Comparison of ENCODE assay signal across 26 cellular contexts in genomic region chr3:11903047-11903446, GRCh38.
"Had no signal": no experiment of that assay in that cellular context is flagged by ENCODE, and none has a peak within 500 bp of the region (broad histone marks: within the 10 kb centered on the region; RNA-seq: fewer than 3 reads in every experiment).

No MANE protein-coding gene starts in this region.

- H3K4me3 Mint-ChIP-seq: effector memory CD8-positive, alpha-beta T cell; memory B cell; natural killer cell; neural crest cell; stimulated activated naive B cell treated with anti-CD40 and anti-IgM and Interleukin-4, amounts not matched to agents 10 μg/mL and 1 μg/mL and 100 μg/mL, for 72 hours; stimulated activated naive CD8-positive, alpha-beta T cell treated with anti-CD3 and anti-CD28 coated beads, Interleukin-15, Interleukin-2, amounts not matched to agents 100 ng/mL and 50 ng/mL, for 24 hours had no signal

- H3K27ac ChIP-seq: esophagus squamous epithelium, neutrophil, pancreas, right lobe of liver, thoracic aorta, tibial nerve, upper lobe of left lung had no signal

- H3K27ac Mint-ChIP-seq: effector memory CD8-positive, alpha-beta T cell; memory B cell; natural killer cell; stimulated activated naive B cell treated with anti-CD40 and anti-IgM and Interleukin-4, amounts not matched to agents 10 μg/mL and 1 μg/mL and 100 μg/mL, for 72 hours; stimulated activated naive CD8-positive, alpha-beta T cell treated with anti-CD3 and anti-CD28 coated beads, Interleukin-15, Interleukin-2, amounts not matched to agents 100 ng/mL and 50 ng/mL, for 24 hours had no signal

- H3K36me3 ChIP-seq: esophagus squamous epithelium, neutrophil, pancreas, right lobe of liver, thoracic aorta, tibial nerve, upper lobe of left lung had no signal

- ATAC-seq: effector memory CD8-positive, alpha-beta T cell; left colon; left ventricle myocardium superior; natural killer cell; pancreas; right lobe of liver; stimulated activated naive B cell treated with anti-CD40 and anti-IgM and Interleukin-4, amounts not matched to agents 10 μg/mL and 1 μg/mL and 100 μg/mL, for 72 hours had no signal

- H3K27me3 ChIP-seq: esophagus squamous epithelium, neutrophil, right lobe of liver, tibial nerve, upper lobe of left lung had no signal

- DNase-seq: cortex of kidney; effector memory CD8-positive, alpha-beta T cell; erythroblast; esophagus squamous epithelium; foreskin melanocyte; head of caudate nucleus; kidney; left colon; left ventricle myocardium superior; natural killer cell; pancreas; right lobe of liver; small intestine; stimulated activated CD4-positive, alpha-beta T cell treated with anti-CD3 and anti-CD28 coated beads, Interleukin-15, amount 100 ng/mL, for 24 hours; stimulated activated CD4-positive, alpha-beta T cell treated with anti-CD3 and anti-CD28 coated beads, Interleukin-2, amount 100 ng/mL, for 48 hours; stimulated activated naive B cell treated with anti-CD40 and anti-IgM and Interleukin-4, amounts not matched to agents 10 μg/mL and 1 μg/mL and 100 μg/mL, for 72 hours; upper lobe of left lung had no signal

- H3K4me1 Mint-ChIP-seq: natural killer cell, neural crest cell had no signal

- H3K4me3 ChIP-seq: esophagus squamous epithelium, lung, pancreas, right lobe of liver, thoracic aorta, tibial nerve, upper lobe of left lung had no signal

- FAIRE-seq: endometrium, kidney, pancreas, small intestine, urothelium cell line had no signal

- H3K9me3 Mint-ChIP-seq: effector memory CD8-positive, alpha-beta T cell; natural killer cell; neural crest cell; stimulated activated naive B cell treated with anti-CD40 and anti-IgM and Interleukin-4, amounts not matched to agents 10 μg/mL and 1 μg/mL and 100 μg/mL, for 72 hours; stimulated activated naive CD8-positive, alpha-beta T cell treated with anti-CD3 and anti-CD28 coated beads, Interleukin-15, Interleukin-2, amounts not matched to agents 100 ng/mL and 50 ng/mL, for 24 hours had no signal

- H3K9me3 ChIP-seq: esophagus squamous epithelium, neutrophil, pancreas, right lobe of liver, thoracic aorta, tibial nerve, upper lobe of left lung had no signal

- H3K27me3 Mint-ChIP-seq: stimulated activated naive CD8-positive, alpha-beta T cell treated with anti-CD3 and anti-CD28 coated beads, Interleukin-15, Interleukin-2, amounts not matched to agents 100 ng/mL and 50 ng/mL, for 24 hours had no signal

- H3K4me1 ChIP-seq: esophagus squamous epithelium, pancreas, right lobe of liver, upper lobe of left lung had no signal

- H3K36me3 Mint-ChIP-seq: memory B cell; natural killer cell; stimulated activated naive B cell treated with anti-CD40 and anti-IgM and Interleukin-4, amounts not matched to agents 10 μg/mL and 1 μg/mL and 100 μg/mL, for 72 hours had no signal
